8 cellular contexts compared by ENCODE assay signal in the genomic region with DNA sequence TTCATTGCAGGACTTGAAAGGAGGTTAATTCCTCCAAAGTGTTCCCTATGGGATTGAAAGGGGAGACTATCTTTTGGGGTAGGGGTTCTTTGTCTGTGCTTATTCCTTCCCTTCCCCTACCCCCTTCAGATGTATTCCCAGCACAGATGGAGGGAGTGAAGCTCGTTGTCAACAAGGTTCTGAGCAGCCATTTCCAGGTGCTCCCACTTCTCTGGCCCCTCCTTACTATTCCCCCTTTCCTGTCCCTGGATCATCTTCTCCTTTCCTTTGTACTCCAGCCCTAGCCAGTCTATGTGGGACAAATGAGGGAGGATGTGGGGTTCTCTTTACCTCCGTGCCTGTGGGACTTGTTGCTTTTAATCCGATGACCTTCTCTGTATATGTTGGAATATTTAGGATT. TPM values are rescaled to one million over a fixed set of nuclear protein-coding genes. Genes with fewer than 3 reads are reported as not detected.
DNase-seq lines count a peak whose midpoint lies in the region; ATAC-seq and TF ChIP-seq lines count a peak whose summit lies in the region.

No MANE protein-coding gene starts in this region.

- H3K4me3 Mint-ChIP-seq in activated naive CD4-positive, alpha-beta T cell treated with anti-CD3 and anti-CD28 coated beads, Interleukin-2, amount 10 ng/mL, durations not matched to agents 7 days and 5 days = peak overlapping the region; percentile 89
- peak overlapping the region; percentile 95 for H3K4me3 Mint-ChIP-seq in activated naive CD8-positive, alpha-beta T cell treated with anti-CD3 and anti-CD28 coated beads for 36 hours

- peak overlapping the region; percentile 89 for H3K27ac Mint-ChIP-seq in activated naive CD4-positive, alpha-beta T cell treated with anti-CD3 and anti-CD28 coated beads, Interleukin-2, amount 10 ng/mL, durations not matched to agents 7 days and 5 days
- peak overlapping the region; percentile 96 for H3K27ac Mint-ChIP-seq in activated naive CD8-positive, alpha-beta T cell treated with anti-CD3 and anti-CD28 coated beads for 36 hours

- no peaks in the 10 kb centered on the region for H3K9me3 Mint-ChIP-seq in activated naive CD4-positive, alpha-beta T cell treated with anti-CD3 and anti-CD28 coated beads, Interleukin-2, amount 10 ng/mL, durations not matched to agents 7 days and 5 days
- H3K9me3 Mint-ChIP-seq in activated naive CD8-positive, alpha-beta T cell treated with anti-CD3 and anti-CD28 coated beads for 36 hours = no peaks in the 10 kb centered on the region

- 29 to 44% methylated on average over 3 of the region's 3 CpGs for WGBS in tibial nerve, 2 donors

- H3K27me3 Mint-ChIP-seq in activated naive CD4-positive, alpha-beta T cell treated with anti-CD3 and anti-CD28 coated beads, Interleukin-2, amount 10 ng/mL, durations not matched to agents 7 days and 5 days = no peaks in the 10 kb centered on the region
- H3K27me3 Mint-ChIP-seq in activated naive CD8-positive, alpha-beta T cell treated with anti-CD3 and anti-CD28 coated beads for 36 hours = no peaks in the 10 kb centered on the region

- peaks cover 43% of the 10 kb centered on the region for H3K4me1 Mint-ChIP-seq in activated naive CD4-positive, alpha-beta T cell treated with anti-CD3 and anti-CD28 coated beads, Interleukin-2, amount 10 ng/mL, durations not matched to agents 7 days and 5 days
- peaks cover 31% of the 10 kb centered on the region for H3K4me1 Mint-ChIP-seq in activated naive CD8-positive, alpha-beta T cell treated with anti-CD3 and anti-CD28 coated beads for 36 hours

- H3K36me3 ChIP-seq in kidney epithelial cell (ENCODE audit: control insufficient read depth, insufficient read depth, low read length) = no peaks in the 10 kb centered on the region
- H3K36me3 ChIP-seq in tibial nerve = peaks cover 0 to 30% (median 0%) of the 10 kb centered on the region in 3 donors

- no peak for DNase-seq in activated naive CD4-positive, alpha-beta T cell treated with anti-CD3 and anti-CD28 coated beads, Interleukin-2, amount 10 ng/mL, durations not matched to agents 7 days and 5 days
- DNase-seq in activated naive CD4-positive, alpha-beta T cell treated with anti-CD3 and anti-CD28 coated beads, Interleukin-2, amount 50 U/mL, for 16 hours = no peak
- no peak for DNase-seq in activated naive CD8-positive, alpha-beta T cell treated with anti-CD3 and anti-CD28 coated beads for 36 hours
- no peak for DNase-seq in kidney epithelial cell (ENCODE audit: low read depth)
- DNase-seq in tibial nerve (ENCODE audit: low spot score in 2 of 2) = no peak
- DNase-seq in GDM1 (lab: John Stamatoyannopoulos, UW) = no peak
- no peak for DNase-seq in stimulated activated CD4-positive, alpha-beta T cell treated with anti-CD3 and anti-CD28 coated beads, Interleukin-4, amount 100 ng/mL, for 24 hours

- H3K4me3 ChIP-seq in kidney epithelial cell (ENCODE audit: low read depth, low read length) = peak overlapping the region; percentile 90
- H3K4me3 ChIP-seq in tibial nerve = peak overlapping the region; percentile 55 to 67 (median 62)

- no peak for TF ChIP-seq EP300 in tibial nerve (IDR thresholded peaks at IDR 0.05)

- no peak for TF ChIP-seq POLR2A in tibial nerve (IDR thresholded peaks at IDR 0.05)

- ATAC-seq in HG02938 (IDR thresholded peaks at IDR 0.05; ENCODE audit: unreplicated experiment) = no peak

- TF ChIP-seq CTCF in kidney epithelial cell (IDR thresholded peaks at IDR 0.05; ENCODE audit: insufficient read depth, low read length, poor library complexity, severe bottlenecking) (no peak), tibial nerve (IDR thresholded peaks at IDR 0.05) (no peak)

- H3K27me3 ChIP-seq in kidney epithelial cell (ENCODE audit: control insufficient read depth, insufficient read depth, low read length) = no peaks in the 10 kb centered on the region
- no peaks in the 10 kb centered on the region for H3K27me3 ChIP-seq in tibial nerve

- no peaks in the 10 kb centered on the region for H3K9me3 ChIP-seq in tibial nerve

- peaks cover 5 to 27% (median 18%) of the 10 kb centered on the region in 4 donors for H3K4me1 ChIP-seq in tibial nerve

- peak overlapping the region in 3 of 4 donors; percentile 29 to 73 (median 68) for H3K27ac ChIP-seq in tibial nerve

- CTCF ChIA-PET in activated naive CD4-positive, alpha-beta T cell treated with anti-CD3 and anti-CD28 coated beads, Interleukin-2, amount 10 ng/mL, durations not matched to agents 7 days and 5 days (lab: Charles Lee) = interaction anchor here (1.0 to 9.7 kb wide), 16 partner anchors 10 to 163 kb away, joined by 3 to 157 read pairs (median 8); a partner anchor contains a TSS

- peaks cover 32% of the 10 kb centered on the region for H3K36me3 Mint-ChIP-seq in activated naive CD4-positive, alpha-beta T cell treated with anti-CD3 and anti-CD28 coated beads, Interleukin-2, amount 10 ng/mL, durations not matched to agents 7 days and 5 days
- H3K36me3 Mint-ChIP-seq in activated naive CD8-positive, alpha-beta T cell treated with anti-CD3 and anti-CD28 coated beads for 36 hours = peaks cover 13% of the 10 kb centered on the region

RNA-seq across cellular contexts. Expression of a gene that starts 0.9 kb away (rescaled TPM):
- total RNA-seq in activated naive CD8-positive, alpha-beta T cell treated with anti-CD3 and anti-CD28 coated beads for 36 hours = 10 to 100 TPM; 26.3 to 26.4 TPM
- total RNA-seq in kidney epithelial cell (6.2 and 8.0 TPM in 2 replicates), tibial nerve (10 to 100 TPM in 1 of 4 donors, 1 to 10 TPM in 3; 4.3 to 13.8 (median 8.0) TPM)

RNA-seq across cellular contexts. Expression of a gene that starts 3.3 kb away (rescaled TPM):
- not detected for total RNA-seq in activated naive CD8-positive, alpha-beta T cell treated with anti-CD3 and anti-CD28 coated beads for 36 hours
- total RNA-seq in kidney epithelial cell = not detected in 2 replicates
- total RNA-seq in tibial nerve = not detected

RNA-seq across cellular contexts. Expression of a gene that starts 11.2 kb away (rescaled TPM):
- total RNA-seq in activated naive CD8-positive, alpha-beta T cell treated with anti-CD3 and anti-CD28 coated beads for 36 hours = not detected
- not detected in 2 replicates for total RNA-seq in kidney epithelial cell
- not detected for total RNA-seq in tibial nerve

RNA-seq across cellular contexts. Expression of a gene that starts 11.7 kb away (rescaled TPM):
- 1 to 10 TPM; 1.2 to 3.0 TPM for total RNA-seq in activated naive CD8-positive, alpha-beta T cell treated with anti-CD3 and anti-CD28 coated beads for 36 hours
- total RNA-seq in kidney epithelial cell (not detected in 2 replicates), tibial nerve (100 to 1,000 TPM in 1 of 4 donors, 10 to 100 TPM in 3; 40.6 to 190 (median 50.9) TPM)

RNA-seq across cellular contexts. Expression of a gene that starts 24.6 kb away (rescaled TPM):
- total RNA-seq in activated naive CD8-positive, alpha-beta T cell treated with anti-CD3 and anti-CD28 coated beads for 36 hours = 10 to 100 TPM; 87.7 to 95.8 TPM
- 92.4 and 96.9 TPM in 2 replicates for total RNA-seq in kidney epithelial cell
- total RNA-seq in tibial nerve = 100 to 1,000 TPM in 2 of 4 donors, 10 to 100 TPM in 2; 73.0 to 118 (median 103) TPM
